In the genomic region with DNA sequence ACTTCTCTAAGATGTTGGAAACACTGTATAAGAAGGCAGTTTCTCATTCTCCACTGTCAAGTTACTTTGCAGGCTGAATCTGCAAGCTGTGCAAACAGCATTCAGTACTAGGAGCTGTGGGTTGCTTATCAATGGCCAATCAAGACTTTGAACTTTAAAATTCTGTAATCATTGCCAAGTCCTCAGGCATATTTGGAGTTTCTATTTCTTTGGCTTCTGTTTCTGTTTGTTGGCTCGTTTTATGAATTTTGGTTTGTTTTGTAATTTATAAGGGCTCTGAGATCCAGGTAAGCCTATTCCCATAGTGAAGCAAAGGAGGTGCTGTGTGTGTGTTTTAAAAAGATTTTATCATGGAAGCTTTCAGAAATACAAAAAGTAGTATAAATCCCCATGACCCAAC, we compare ENCODE assay signal across 17 cellular contexts.
"Had no signal": no experiment of that assay in that cellular context is flagged by ENCODE, and none has a peak within 500 bp of the region (broad histone marks: within the 10 kb centered on the region; RNA-seq: fewer than 3 reads in every experiment).

No MANE protein-coding gene starts in this region.

- H3K36me3 ChIP-seq: esophagus squamous epithelium, lower lobe of right lung, tibial artery had no signal

- H3K9me3 ChIP-seq: lower lobe of right lung, tibial artery had no signal

- H3K4me3 Mint-ChIP-seq: activated CD4-positive, alpha-beta T cell treated with anti-CD3 and anti-CD28 coated beads, Interleukin-2, amount 10 ng/mL, durations not matched to agents 24 days and 14 days; activated CD8-positive, alpha-beta T cell treated with anti-CD3 and anti-CD28 coated beads, Interleukin-2, amount 10 ng/mL, durations not matched to agents 7 days and 5 days; activated T-cell treated with anti-CD3 and anti-CD28 coated beads, Interleukin-2, amount 50 U/mL, for 4 hours; mesothelial cell of epicardium; natural killer cell treated with Interleukin-12 subunit alpha and Interleukin-12 subunit beta and Interleukin-15 and Interleukin-18, amount 100 ng/mL, for 72 hours had no signal

- H3K27ac Mint-ChIP-seq: activated CD8-positive, alpha-beta T cell treated with anti-CD3 and anti-CD28 coated beads, Interleukin-2, amount 10 ng/mL, durations not matched to agents 7 days and 5 days; natural killer cell treated with Interleukin-12 subunit alpha and Interleukin-12 subunit beta and Interleukin-15 and Interleukin-18, amount 100 ng/mL, for 72 hours had no signal

- H3K27me3 Mint-ChIP-seq: activated CD4-positive, alpha-beta T cell treated with anti-CD3 and anti-CD28 coated beads, Interleukin-2, amount 10 ng/mL, durations not matched to agents 24 days and 14 days had no signal

- DNase-seq: activated CD4-positive, alpha-beta T cell treated with anti-CD3 and anti-CD28 coated beads, Interleukin-2, amount 10 ng/mL, durations not matched to agents 24 days and 14 days; activated CD4-positive, CD25-positive, alpha-beta regulatory T cell; activated CD8-positive, alpha-beta T cell treated with anti-CD3 and anti-CD28 coated beads, Interleukin-2, amount 10 ng/mL, durations not matched to agents 7 days and 5 days; activated effector memory CD4-positive, alpha-beta T cell treated with anti-CD3 and anti-CD28 coated beads, Interleukin-2, amount 50 U/mL, for 16 hours; activated naive CD4-positive, alpha-beta T cell treated with anti-CD3 and anti-CD28 coated beads, Interleukin-2, amount 50 U/mL, for 16 hours; activated T-cell treated with anti-CD3 and anti-CD28 coated beads, Interleukin-2, amount 50 U/mL, for 4 hours; aorta; effector memory CD4-positive, alpha-beta T cell; esophagus squamous epithelium; lower lobe of right lung; retina; stimulated activated CD4-positive, alpha-beta T cell treated with anti-CD3 and anti-CD28 coated beads, Interleukin-2, amount 100 ng/mL, for 24 hours; stimulated activated naive CD4-positive, alpha-beta T cell treated with Interleukin-2 at 50 U/mL for 16 hours; substantia nigra; tibial artery had no signal

- H3K36me3 Mint-ChIP-seq: mesothelial cell of epicardium had no signal

- H3K4me1 ChIP-seq: tibial artery had no signal

- H3K9me3 Mint-ChIP-seq: activated T-cell treated with anti-CD3 and anti-CD28 coated beads, Interleukin-2, amount 50 U/mL, for 4 hours had no signal

- ATAC-seq: activated CD8-positive, alpha-beta T cell treated with anti-CD3 and anti-CD28 coated beads, Interleukin-2, amount 10 ng/mL, durations not matched to agents 7 days and 5 days; activated T-cell treated with anti-CD3 and anti-CD28 coated beads, Interleukin-2, amount 50 U/mL, for 4 hours; lower lobe of right lung; natural killer cell treated with Interleukin-12 subunit alpha and Interleukin-12 subunit beta and Interleukin-15 and Interleukin-18, amount 100 ng/mL, for 72 hours had no signal

- H3K27me3 ChIP-seq: esophagus squamous epithelium, tibial artery had no signal

- H3K4me3 ChIP-seq: esophagus squamous epithelium, lower lobe of right lung, tibial artery had no signal

- H3K27ac ChIP-seq: lower lobe of right lung, tibial artery had no signal
